In the genomic region with DNA sequence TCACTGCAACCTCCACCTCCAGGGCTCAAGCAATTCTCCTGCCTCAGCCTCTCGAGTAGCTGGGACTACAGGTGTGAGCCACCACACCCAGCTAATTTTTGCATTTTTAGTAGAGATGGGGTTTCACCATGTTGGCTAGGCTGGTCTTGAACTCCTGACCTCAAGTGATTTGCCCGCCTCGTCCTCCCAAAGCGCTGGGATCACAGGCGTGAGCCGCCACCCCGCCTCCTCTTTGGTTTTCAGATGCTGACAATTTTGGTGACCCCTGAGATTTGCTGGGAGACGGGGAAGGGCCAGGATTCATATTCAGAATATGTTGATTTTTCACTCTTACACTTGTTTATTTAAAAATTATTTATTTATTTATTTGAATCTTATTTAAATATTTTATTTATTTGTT, we compare ENCODE assay signal across 12 cellular contexts. TPM values are rescaled to one million over a fixed set of nuclear protein-coding genes. Genes with fewer than 3 reads are reported as not detected.
"Had no signal": no experiment of that assay in that cellular context is flagged by ENCODE, and none has a peak within 500 bp of the region (broad histone marks: within the 10 kb centered on the region; RNA-seq: fewer than 3 reads in every experiment).

No MANE protein-coding gene starts in this region.

RNA-seq across cellular contexts. Expression of a gene that starts 28.2 kb away (rescaled TPM):
- total RNA-seq: colonic mucosa, dermis blood vessel endothelial cell, dermis microvascular lymphatic vessel endothelial cell, endodermal cell, endothelial cell of umbilical vein, epithelial cell of proximal tubule, esophagus mucosa, esophagus squamous epithelium, foreskin keratinocyte, frontal cortex, glomerular endothelial cell, hepatocyte had no signal
- polyA plus RNA-seq: endothelial cell of umbilical vein, foreskin keratinocyte had no signal

RNA-seq across cellular contexts. Expression of a gene that starts 43.8 kb away (rescaled TPM):
- total RNA-seq: frontal cortex had no signal
